Comparison of ENCODE assay signal across 13 cellular contexts in the genomic region with DNA sequence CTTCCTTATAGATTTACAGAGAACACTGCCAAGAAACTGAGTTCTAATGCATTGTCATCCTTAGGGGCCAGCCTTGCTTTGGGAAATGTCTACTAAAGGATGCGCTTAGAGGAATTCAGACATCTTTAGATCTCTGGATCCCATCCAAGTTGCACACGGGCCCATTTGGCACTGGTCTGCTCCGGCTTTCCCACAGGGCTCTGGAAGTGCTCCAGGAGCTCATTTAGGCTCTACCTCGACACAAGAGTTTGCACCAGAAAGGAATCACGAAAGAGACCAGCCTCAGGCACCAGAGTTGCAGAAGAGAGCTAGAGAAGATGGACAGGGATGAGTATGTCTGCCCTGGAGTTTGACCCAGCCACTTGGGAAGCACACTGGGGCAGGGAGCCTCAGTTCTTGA.
"Had no signal": no experiment of that assay in that cellular context is flagged by ENCODE, and none has a peak within 500 bp of the region (broad histone marks: within the 10 kb centered on the region; RNA-seq: fewer than 3 reads in every experiment).

No MANE protein-coding gene starts in this region.

- H3K4me1 Mint-ChIP-seq: activated CD4-positive, alpha-beta T cell treated with anti-CD3 and anti-CD28 coated beads for 36 hours had no signal

- H3K27ac Mint-ChIP-seq: activated CD4-positive, alpha-beta T cell treated with anti-CD3 and anti-CD28 coated beads for 36 hours; activated CD8-positive, alpha-beta T cell treated with anti-CD3 and anti-CD28 coated beads for 36 hours had no signal

- H3K4me3 Mint-ChIP-seq: activated CD4-positive, alpha-beta T cell treated with anti-CD3 and anti-CD28 coated beads for 36 hours; activated CD8-positive, alpha-beta T cell treated with anti-CD3 and anti-CD28 coated beads for 36 hours had no signal

- DNase-seq: activated CD4-positive, alpha-beta T cell treated with anti-CD3 and anti-CD28 coated beads for 36 hours; activated CD8-positive, alpha-beta memory T cell treated with anti-CD3 and anti-CD28 coated beads, Interleukin-2, amount 50 U/mL, for 48 hours; activated CD8-positive, alpha-beta T cell treated with anti-CD3 and anti-CD28 coated beads for 36 hours; activated naive CD4-positive, alpha-beta T cell; aorta; caudate nucleus; cortex of kidney; effector CD8-positive, alpha-beta T cell; left ventricle myocardium superior; retina; stimulated activated CD4-positive, alpha-beta T cell treated with anti-CD3 and anti-CD28 coated beads, Interleukin-15, amount 100 ng/mL, for 24 hours; stimulated activated CD4-positive, alpha-beta T cell treated with anti-CD3 and anti-CD28 coated beads, Interleukin-4, amount 100 ng/mL, for 4 hours; stomach had no signal

- ATAC-seq: activated CD4-positive, alpha-beta T cell treated with anti-CD3 and anti-CD28 coated beads for 36 hours; activated CD8-positive, alpha-beta T cell treated with anti-CD3 and anti-CD28 coated beads for 36 hours; left ventricle myocardium superior had no signal

- H3K9me3 Mint-ChIP-seq: activated CD8-positive, alpha-beta T cell treated with anti-CD3 and anti-CD28 coated beads for 36 hours had no signal
